9 cellular contexts compared by ENCODE assay signal in genomic region chr17:7684856-7685532, GRCh38. TPM values are rescaled to one million over a fixed set of nuclear protein-coding genes. Genes with fewer than 3 reads are reported as not detected.
DNase-seq lines count a peak whose midpoint lies in the region; ATAC-seq, FAIRE-seq and TF ChIP-seq lines count a peak whose summit lies in the region.
"Had no signal": no experiment of that assay in that cellular context is flagged by ENCODE, and none has a peak within 500 bp of the region (broad histone marks: within the 10 kb centered on the region; RNA-seq: fewer than 3 reads in every experiment).

No MANE protein-coding gene starts in this region.

- peak overlapping the region; percentile 92 for H3K4me3 Mint-ChIP-seq in activated CD8-positive, alpha-beta T cell treated with anti-CD3 and anti-CD28 coated beads for 36 hours
- peak overlapping the region; percentile 96 for H3K4me3 Mint-ChIP-seq in stimulated activated memory B cell treated with anti-CD40 and anti-IgM and Interleukin-4, amounts not matched to agents 10 μg/mL and 1 μg/mL and 100 μg/mL, for 72 hours

- no peaks in the 10 kb centered on the region for H3K27me3 ChIP-seq in HL-60 (ENCODE audit: insufficient read depth, poor library complexity, severe bottlenecking)

- no peaks in the 10 kb centered on the region for H3K9me3 Mint-ChIP-seq in activated CD8-positive, alpha-beta T cell treated with anti-CD3 and anti-CD28 coated beads for 36 hours
- H3K9me3 Mint-ChIP-seq in stimulated activated memory B cell treated with anti-CD40 and anti-IgM and Interleukin-4, amounts not matched to agents 10 μg/mL and 1 μg/mL and 100 μg/mL, for 72 hours: no peaks in the 10 kb centered on the region

- intact Hi-C loops in activated CD8-positive, alpha-beta T cell treated with anti-CD3 and anti-CD28 coated beads for 36 hours (cut with micrococcal nuclease): loop anchor here (5.0 kb wide), 2 partner anchors 53 to 103 kb away; partner anchors contain the start of genes MPDU1 and SHBG

- peaks cover 30% of the 10 kb centered on the region for H3K4me1 Mint-ChIP-seq in activated CD8-positive, alpha-beta T cell treated with anti-CD3 and anti-CD28 coated beads for 36 hours (ENCODE audit: low read depth)
- peaks cover 46% of the 10 kb centered on the region for H3K4me1 Mint-ChIP-seq in stimulated activated memory B cell treated with anti-CD40 and anti-IgM and Interleukin-4, amounts not matched to agents 10 μg/mL and 1 μg/mL and 100 μg/mL, for 72 hours

- CTCF ChIA-PET in activated CD8-positive, alpha-beta T cell treated with anti-CD3 and anti-CD28 coated beads for 36 hours (lab: Charles Lee): interaction anchor here (1.2 to 5.2 kb wide), 3 partner anchors 11 to 96 kb away, joined by 3 to 37 read pairs (median 4); partner anchors contain the start of gene SAT2

- peaks cover 39% of the 10 kb centered on the region for H3K36me3 Mint-ChIP-seq in activated CD8-positive, alpha-beta T cell treated with anti-CD3 and anti-CD28 coated beads for 36 hours (ENCODE audit: low read depth)
- H3K36me3 Mint-ChIP-seq in stimulated activated memory B cell treated with anti-CD40 and anti-IgM and Interleukin-4, amounts not matched to agents 10 μg/mL and 1 μg/mL and 100 μg/mL, for 72 hours: peaks cover 18% of the 10 kb centered on the region

- DNase-seq in HL-60 (ENCODE audit: low read depth in 1 of 2, low spot score in 1 of 2): no peak
- DNase-seq in activated CD8-positive, alpha-beta T cell treated with anti-CD3 and anti-CD28 coated beads for 36 hours: no peak
- DNase-seq in RCC 7860 (ENCODE audit: low spot score): no peak
- DNase-seq in NCI-H128 (lab: John Stamatoyannopoulos, UW; ENCODE audit: unreplicated experiment): no peak
- no peak for DNase-seq in NCI-H2029 (lab: John Stamatoyannopoulos, UW)

- H3K27ac Mint-ChIP-seq in activated CD8-positive, alpha-beta T cell treated with anti-CD3 and anti-CD28 coated beads for 36 hours: peak overlapping the region; percentile 99
- H3K27ac Mint-ChIP-seq in stimulated activated memory B cell treated with anti-CD40 and anti-IgM and Interleukin-4, amounts not matched to agents 10 μg/mL and 1 μg/mL and 100 μg/mL, for 72 hours: peak overlapping the region; percentile 100

- ATAC-seq in activated CD8-positive, alpha-beta T cell treated with anti-CD3 and anti-CD28 coated beads for 36 hours: no peak
- ATAC-seq in stimulated activated memory B cell treated with anti-CD40 and anti-IgM and Interleukin-4, amounts not matched to agents 10 μg/mL and 1 μg/mL and 100 μg/mL, for 72 hours: no peak
- no peak for ATAC-seq in HG02763 (IDR thresholded peaks at IDR 0.05; ENCODE audit: unreplicated experiment)

- H3K27me3 Mint-ChIP-seq in activated CD8-positive, alpha-beta T cell treated with anti-CD3 and anti-CD28 coated beads for 36 hours: no peaks in the 10 kb centered on the region
- H3K27me3 Mint-ChIP-seq in stimulated activated memory B cell treated with anti-CD40 and anti-IgM and Interleukin-4, amounts not matched to agents 10 μg/mL and 1 μg/mL and 100 μg/mL, for 72 hours: no peaks in the 10 kb centered on the region

- no peak for FAIRE-seq in RCC 7860 (lab: Jason Lieb, UNC)
- FAIRE-seq: islet of Langerhans had no signal

- TF ChIP-seq CTCF in HL-60 (IDR thresholded peaks at IDR 0.05; ENCODE audit: insufficient read depth, low read length): no peak
- no peak for TF ChIP-seq CTCF in activated CD8-positive, alpha-beta T cell treated with anti-CD3 and anti-CD28 coated beads for 36 hours (IDR thresholded peaks at IDR 0.05)

- H3K27ac ChIP-seq in HL-60 (replicated peaks): peak overlapping the region; percentile 96

- POLR2A ChIA-PET in activated CD8-positive, alpha-beta T cell treated with anti-CD3 and anti-CD28 coated beads for 36 hours (lab: Charles Lee): interaction anchor here (0.8 to 6.3 kb wide), 14 partner anchors 11 to 434 kb away, joined by 3 to 78 read pairs (median 6); partner anchors contain the start of genes EFNB3, NEURL4, SAT2 and SENP3

- H3K4me3 ChIP-seq in HL-60 (replicated peaks; ENCODE audit: insufficient read depth, low read length) (peak overlapping the region; percentile 73), iPS-11a (ENCODE audit: low read depth, low read length) (peak overlapping the region; percentile 97)

RNA-seq across cellular contexts. Expression of gene TP53, which starts 2.3 kb away (rescaled TPM):
- 100 to 1,000 TPM; 129 to 138 TPM for total RNA-seq in activated CD8-positive, alpha-beta T cell treated with anti-CD3 and anti-CD28 coated beads for 36 hours

RNA-seq across cellular contexts. Expression of gene WRAP53, which starts 3.3 kb away (rescaled TPM):
- total RNA-seq in activated CD8-positive, alpha-beta T cell treated with anti-CD3 and anti-CD28 coated beads for 36 hours: 10 to 100 TPM; 27.5 to 28.6 TPM

RNA-seq across cellular contexts. Expression of gene EFNB3, which starts 20.0 kb away (rescaled TPM):
- total RNA-seq in activated CD8-positive, alpha-beta T cell treated with anti-CD3 and anti-CD28 coated beads for 36 hours: not detected

RNA-seq across cellular contexts. Expression of gene DNAH2, which starts 32.5 kb away (rescaled TPM):
- total RNA-seq in activated CD8-positive, alpha-beta T cell treated with anti-CD3 and anti-CD28 coated beads for 36 hours: not detected

RNA-seq across cellular contexts. Expression of gene ATP1B2, which starts 34.3 kb away (rescaled TPM):
- under 1 TPM in 1 of 2 experiments, not detected in 1; 0.38 TPM for total RNA-seq in activated CD8-positive, alpha-beta T cell treated with anti-CD3 and anti-CD28 coated beads for 36 hours
